Comparison of ENCODE assay signal across 31 cellular contexts in the genomic region with DNA sequence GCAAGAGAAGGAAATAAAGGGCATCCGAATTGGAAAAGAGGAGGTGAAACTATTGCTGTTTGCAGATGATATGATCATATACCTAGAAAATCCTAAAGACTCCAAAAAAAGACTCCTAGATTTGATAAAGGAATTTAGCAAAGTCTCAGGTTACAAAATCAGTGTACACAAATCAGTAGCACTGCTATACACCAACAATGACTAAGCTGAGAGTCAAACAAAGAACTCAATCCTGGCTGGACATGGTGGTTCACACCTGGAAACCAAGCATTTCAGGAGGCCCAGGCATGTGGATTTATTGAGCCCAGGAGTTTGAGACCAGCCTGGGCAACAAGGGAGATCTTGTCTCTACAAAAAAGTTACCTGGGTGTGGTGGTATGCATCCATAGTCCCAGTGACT.
"Had no signal": no experiment of that assay in that cellular context is flagged by ENCODE, and none has a peak within 500 bp of the region (broad histone marks: within the 10 kb centered on the region; RNA-seq: fewer than 3 reads in every experiment).

No MANE protein-coding gene starts in this region.

- H3K27me3 ChIP-seq: ascending aorta had no signal

- H3K27ac ChIP-seq: ascending aorta, VCaP had no signal

- ATAC-seq: activated CD8-positive, alpha-beta T cell treated with anti-CD3 and anti-CD28 coated beads for 36 hours; activated naive CD4-positive, alpha-beta T cell treated with anti-CD3 and anti-CD28 coated beads, Interleukin-2, amount 50 U/mL, for 72 hours; activated naive CD8-positive, alpha-beta T cell treated with anti-CD3 and anti-CD28 coated beads, Interleukin-2, amount 50 U/mL, for 24 hours; activated T-cell treated with anti-CD3 and anti-CD28 coated beads, Interleukin-2, amount 50 U/mL, for 4 hours; activated T-cell treated with anti-CD3 and anti-CD28 coated beads, Interleukin-2, amount 50 U/mL, for 72 hours; activated T-helper 17 cell treated with anti-CD3 and anti-CD28 coated beads, Interleukin-2, amount 50 U/mL, for 72 hours had no signal

- H3K4me3 ChIP-seq: ascending aorta had no signal

- H3K4me1 ChIP-seq: ascending aorta had no signal

- FAIRE-seq: TTC549 had no signal

- DNase-seq: activated B cell treated with CpG ODN at 0.5 μM for 24 hours; activated CD4-positive, alpha-beta memory T cell treated with anti-CD3 and anti-CD28 coated beads for 36 hours; activated CD4-positive, alpha-beta T cell treated with anti-CD3 and anti-CD28 coated beads for 4 hours; activated CD4-positive, alpha-beta T cell treated with anti-CD3 and anti-CD28 coated beads, Interleukin-2, amount 10 ng/mL, durations not matched to agents 24 days and 14 days; activated CD4-positive, alpha-beta T cell treated with anti-CD3 and anti-CD28 coated beads, Interleukin-2, amount 50 U/mL, for 1 hour; activated CD4-positive, alpha-beta T cell treated with anti-CD3 and anti-CD28 coated beads, Interleukin-2, amount 50 U/mL, for 4 hours; activated CD4-positive, CD25-positive, alpha-beta regulatory T cell treated with anti-CD3 and anti-CD28 coated beads, Interleukin-2, amount 50 U/mL, for 72 hours; activated CD8-positive, alpha-beta memory T cell treated with anti-CD3 and anti-CD28 coated beads, Interleukin-2, amount 50 U/mL, for 4 hours; activated CD8-positive, alpha-beta T cell treated with anti-CD3 and anti-CD28 coated beads for 36 hours; activated effector memory CD4-positive, alpha-beta T cell treated with anti-CD3 and anti-CD28 coated beads, Interleukin-2, amount 50 U/mL, for 16 hours; activated gamma-delta T cell treated with Interleukin-2 at 50 U/mL for 16 hours; activated naive CD4-positive, alpha-beta T cell; activated naive CD4-positive, alpha-beta T cell treated with anti-CD3 and anti-CD28 coated beads for 36 hours; activated naive CD4-positive, alpha-beta T cell treated with anti-CD3 and anti-CD28 coated beads, Interleukin-2, amount 50 U/mL, for 16 hours; activated naive CD8-positive, alpha-beta T cell treated with anti-CD3 and anti-CD28 coated beads, Interleukin-2, amount 10 ng/mL, durations not matched to agents 7 days and 5 days; activated naive CD8-positive, alpha-beta T cell treated with anti-CD3 and anti-CD28 coated beads, Interleukin-2, amount 50 U/mL, for 24 hours; activated T-cell treated with anti-CD3 and anti-CD28 coated beads for 4 hours; activated T-cell treated with anti-CD3 and anti-CD28 coated beads, Interleukin-2, amount 50 U/mL, for 1 hour; activated T-cell treated with anti-CD3 and anti-CD28 coated beads, Interleukin-2, amount 50 U/mL, for 4 hours; activated T-cell treated with anti-CD3 and anti-CD28 coated beads, Interleukin-2, amount 50 U/mL, for 72 hours; amygdala; anterior cingulate cortex; central memory CD4-positive, alpha-beta T cell; T-helper 1 cell; T-helper 2 cell; T-helper 9 cell had no signal

- H3K36me3 ChIP-seq: ascending aorta had no signal
